8 cellular contexts compared by ENCODE assay signal in the genomic region with DNA sequence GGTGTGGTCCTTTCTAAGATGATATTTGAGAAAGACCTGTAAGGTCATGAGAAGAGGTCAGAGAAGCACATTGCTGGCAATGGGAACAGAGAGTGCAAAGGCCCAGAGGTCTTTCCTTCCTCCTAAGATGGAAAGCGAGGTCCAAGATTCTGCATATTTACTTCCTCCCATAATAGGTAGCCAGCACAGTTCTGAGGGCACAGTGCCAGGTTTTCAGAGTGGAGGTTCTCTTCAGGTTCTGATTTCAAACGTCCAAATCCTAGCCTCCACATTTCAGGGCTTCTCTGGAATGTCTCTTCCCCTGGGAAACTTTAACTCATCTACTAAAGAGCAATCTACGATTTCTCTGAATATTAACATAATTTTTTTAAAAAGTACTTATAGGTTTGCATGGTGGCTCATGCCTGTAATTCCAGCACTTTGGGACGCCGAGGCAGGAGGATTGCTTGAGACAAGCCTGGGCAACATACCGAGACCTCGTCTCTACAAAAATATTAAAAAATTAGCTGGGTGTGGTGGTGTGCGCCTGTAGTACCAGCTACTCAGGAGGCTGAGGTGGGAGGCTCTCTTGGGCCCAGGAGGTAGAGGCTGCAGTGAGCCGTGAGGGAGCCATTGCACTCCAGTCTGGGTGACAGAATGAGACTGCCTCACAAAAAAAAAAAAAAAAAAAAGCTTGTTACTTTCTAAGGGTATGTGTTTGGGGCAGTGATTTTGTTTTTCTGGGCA. TPM values are rescaled to one million over a fixed set of nuclear protein-coding genes. Genes with fewer than 3 reads are reported as not detected.
DNase-seq lines count a peak whose midpoint lies in the region; ATAC-seq and TF ChIP-seq lines count a peak whose summit lies in the region.

No MANE protein-coding gene starts in this region.

- H3K27me3 ChIP-seq in OCI-LY1 (ENCODE audit: insufficient read depth, low read length) (no peaks in the 10 kb centered on the region), trophoblast cell (ENCODE audit: insufficient read depth, low read length) (no peaks in the 10 kb centered on the region), H7 (ENCODE audit: control insufficient read depth, insufficient read depth, low read length) (no peaks in the 10 kb centered on the region)

- H3K4me1 ChIP-seq in OCI-LY1 (ENCODE audit: insufficient read depth, low read length, severe bottlenecking) (peaks cover 23% of the 10 kb centered on the region), trophoblast cell (ENCODE audit: control insufficient read depth in 1 of 2, insufficient read depth in 2 of 2, low read length in 2 of 2) (no peaks in the 10 kb centered on the region)

- TF ChIP-seq CTCF in OCI-LY1 (IDR thresholded peaks at IDR 0.05; ENCODE audit: low read length): no peak
- TF ChIP-seq CTCF in epithelial cell of esophagus (IDR thresholded peaks at IDR 0.05; ENCODE audit: insufficient read depth, low read depth, low read length, missing control alignments): no peak

- no peak overlapping the region for H2BK5ac ChIP-seq in trophoblast cell (ENCODE audit: low read depth, low read length, poor library complexity)

- no peak overlapping the region for H3K4me2 ChIP-seq in OCI-LY1 (ENCODE audit: low read length)
- H3K4me2 ChIP-seq in trophoblast cell (ENCODE audit: low read length): no peak overlapping the region

- no peak overlapping the region for H3K9ac ChIP-seq in OCI-LY1 (ENCODE audit: low read length)
- no peak overlapping the region for H3K9ac ChIP-seq in trophoblast cell (ENCODE audit: low read length)

- no peak overlapping the region for H3K4ac ChIP-seq in trophoblast cell (ENCODE audit: low read depth, low read length)

- no peak overlapping the region for H3K14ac ChIP-seq in trophoblast cell (ENCODE audit: low read length)

- H3K79me2 ChIP-seq in OCI-LY1 (ENCODE audit: insufficient read depth, low read length): peaks cover 20% of the 10 kb centered on the region
- peaks cover 6% of the 10 kb centered on the region for H3K79me2 ChIP-seq in trophoblast cell (ENCODE audit: control insufficient read depth, insufficient read depth, low read length, poor library complexity)

- no peaks in the 10 kb centered on the region for H3F3A ChIP-seq in OCI-LY1 (ENCODE audit: insufficient read depth, low read length)

- H4K91ac ChIP-seq in trophoblast cell (ENCODE audit: low read depth, low read length): peak overlapping the region; percentile 11

- H2AFZ ChIP-seq in OCI-LY1 (ENCODE audit: low read length): peak overlapping the region; percentile 47; the same call in 1 of the 2 replicates
- H2AFZ ChIP-seq in trophoblast cell (ENCODE audit: insufficient read depth, low read length, poor library complexity): peak overlapping the region; percentile 68

- no peaks in the 10 kb centered on the region for H3K9me3 ChIP-seq in OCI-LY1 (ENCODE audit: low read length)
- no peaks in the 10 kb centered on the region for H3K9me3 ChIP-seq in trophoblast cell (ENCODE audit: insufficient read depth, low read depth, low read length)

- ATAC-seq in GM19023 (IDR thresholded peaks at IDR 0.05; ENCODE audit: unreplicated experiment) (peak; percentile 7), GM18517 (IDR thresholded peaks at IDR 0.05; ENCODE audit: unreplicated experiment) (no peak), GM18873 (IDR thresholded peaks at IDR 0.05; ENCODE audit: low FRiP score, unreplicated experiment) (no peak)

- DNase-seq in epithelial cell of esophagus (ENCODE audit: low read depth): no peak
- no peak for DNase-seq in trophoblast cell
- no peak for DNase-seq in NCI-H1417 (lab: John Stamatoyannopoulos, UW)
- no peak for DNase-seq in H7

- no peaks in the 10 kb centered on the region for H4K20me1 ChIP-seq in OCI-LY1 (ENCODE audit: insufficient read depth, low read length)

- H4K12ac ChIP-seq in trophoblast cell (ENCODE audit: low read depth, low read length): peak overlapping the region; percentile 72

- no peak overlapping the region for H2AK5ac ChIP-seq in trophoblast cell (ENCODE audit: low read length)

- H3K27ac ChIP-seq in OCI-LY1 (ENCODE audit: low read depth, low read length, poor library complexity, severe bottlenecking) (no peak overlapping the region), trophoblast cell (ENCODE audit: low read depth, low read length) (no peak overlapping the region)

- peaks cover 6% of the 10 kb centered on the region for H3K79me1 ChIP-seq in trophoblast cell (ENCODE audit: low read length)

- no peak overlapping the region for H3K18ac ChIP-seq in trophoblast cell (ENCODE audit: low read length)

- H3K4me3 ChIP-seq in OCI-LY1 (ENCODE audit: low read depth, low read length, poor library complexity, severe bottlenecking) (peak overlapping the region; percentile 76), epithelial cell of esophagus (ENCODE audit: low read length) (peak overlapping the region; percentile 95), trophoblast cell (ENCODE audit: low read depth, low read length) (no peak overlapping the region), H7 (ENCODE audit: insufficient read depth, low read depth, low read length) (no peak overlapping the region; the same call in 1 of the 2 replicates)

- no peak overlapping the region for H2BK12ac ChIP-seq in trophoblast cell (ENCODE audit: low read length)

- WGBS in trophoblast cell (ENCODE audit: extremely low coverage, insufficient coverage, insufficient read length): no CpG with 5 or more reads among the region's 9 CpGs

- H3K36me3 ChIP-seq in OCI-LY1 (ENCODE audit: insufficient read depth, low read length): peaks cover 22% of the 10 kb centered on the region; the same call in 1 of the 2 replicates
- H3K36me3 ChIP-seq in trophoblast cell (ENCODE audit: control insufficient read depth in 1 of 2, insufficient read depth in 2 of 2, low read length in 2 of 2): peaks cover 4 to 5% of the 10 kb centered on the region in 2 experiments
- peaks cover 8% of the 10 kb centered on the region for H3K36me3 ChIP-seq in H7 (replicated peaks; ENCODE audit: control insufficient read depth, insufficient read depth, low read length)

- H3K9me2 ChIP-seq in OCI-LY1 (ENCODE audit: low read depth, low read length): no peaks in the 10 kb centered on the region

- peak overlapping the region; percentile 88 for H4K8ac ChIP-seq in trophoblast cell (ENCODE audit: low read depth, low read length)

- no peak overlapping the region for H3K23ac ChIP-seq in trophoblast cell (ENCODE audit: low read length)

- H2BK120ac ChIP-seq in trophoblast cell (ENCODE audit: insufficient read depth, low read length, poor library complexity): no peak overlapping the region

RNA-seq across cellular contexts. Expression of a gene that starts 0.5 kb away (rescaled TPM):
- 63.3 and 64.3 TPM in 2 replicates for polyA plus RNA-seq in trophoblast cell (2013)
- 117 and 154 TPM in 2 replicates for total RNA-seq in H7 (2014; rRNA removed; shearing (Covaris generic))

RNA-seq across cellular contexts. Expression of a gene that starts 25.0 kb away (rescaled TPM):
- polyA plus RNA-seq in trophoblast cell (2013): 155 and 169 TPM in 2 replicates
- 324 and 342 TPM in 2 replicates for total RNA-seq in H7 (2014; rRNA removed; shearing (Covaris generic))

Comparison
In these comparisons a context has a peak if more than half of its experiments do, and no peak if none do; other contexts are left out.
1. H3K4me3 ChIP-seq: peak in OCI-LY1 (single experiment) and epithelial cell of esophagus (single experiment); none in trophoblast cell (single experiment) and H7 (single experiment).